In genomic region chr17:76727745-76728456, GRCh38 we compare ENCODE assay signal across 8 cellular contexts. TPM values are rescaled to one million over a fixed set of nuclear protein-coding genes. Genes with fewer than 3 reads are reported as not detected.
DNase-seq lines count a peak whose midpoint lies in the region; ATAC-seq and TF ChIP-seq lines count a peak whose summit lies in the region.

No MANE protein-coding gene starts in this region.

- DNase-seq in DMS79 treated with DMSO at 0.1 percent for 48 hours (lab: John Stamatoyannopoulos, UW) (peak; percentile 7), DMS79 (lab: John Stamatoyannopoulos, UW) (no peak), RPMI8226 (peak; percentile 35), osteoblast (ENCODE audit: insufficient read length, low spot score, missing footprints) (no peak), sciatic nerve (ENCODE audit: low spot score) (no peak)

- no peak overlapping the region for H2AFZ ChIP-seq in osteoblast (ENCODE audit: low read length)

- peak overlapping the region; percentile 97 for H3K4me2 ChIP-seq in osteoblast (ENCODE audit: insufficient read depth, low read length)

- intact Hi-C loops in sciatic nerve (cut with DNase I), result no loop called here

- H3K27me3 ChIP-seq in endocrine pancreas (ENCODE audit: control insufficient read depth, insufficient read depth, low read length) (no peaks in the 10 kb centered on the region), osteoblast (ENCODE audit: insufficient read depth, low read length) (no peaks in the 10 kb centered on the region)

- H3K9me3 ChIP-seq in endocrine pancreas (ENCODE audit: control insufficient read depth, low read length) (no peaks in the 10 kb centered on the region), osteoblast (ENCODE audit: low read depth, low read length) (no peaks in the 10 kb centered on the region)

- peak overlapping the region; percentile 73 for H3K4me3 ChIP-seq in endocrine pancreas (ENCODE audit: control insufficient read depth, insufficient read depth, low read length)
- peak overlapping the region; percentile 96 for H3K4me3 ChIP-seq in osteoblast (ENCODE audit: insufficient read depth, low read length)

- H3K9ac ChIP-seq in endocrine pancreas (ENCODE audit: control insufficient read depth, insufficient read depth, low read length), result peak overlapping the region; percentile 38

- TF ChIP-seq CTCF in osteoblast (IDR thresholded peaks at IDR 0.05; ENCODE audit: extremely low read depth, low read depth, low read length), result no peak

- H3K4me1 ChIP-seq in endocrine pancreas (ENCODE audit: control insufficient read depth, insufficient read depth, low read length), result peaks cover 4% of the 10 kb centered on the region
- peaks cover 31% of the 10 kb centered on the region for H3K4me1 ChIP-seq in osteoblast (ENCODE audit: insufficient read depth, low read length)

- peak overlapping the region; percentile 96 for H3K27ac ChIP-seq in osteoblast (ENCODE audit: low read depth, low read length)

- peaks cover 35% of the 10 kb centered on the region for H4K20me1 ChIP-seq in osteoblast (ENCODE audit: insufficient read depth, low read length)

- H3K36me3 ChIP-seq in endocrine pancreas (ENCODE audit: control insufficient read depth, insufficient read depth, low read length) (no peaks in the 10 kb centered on the region), osteoblast (ENCODE audit: insufficient read depth, low read length) (peaks cover 49% of the 10 kb centered on the region)

- peaks cover 89% of the 10 kb centered on the region for H3K79me2 ChIP-seq in osteoblast (ENCODE audit: insufficient read depth, low read length)

- ATAC-seq in HG03439 (IDR thresholded peaks at IDR 0.05; ENCODE audit: unreplicated experiment) (no peak), GM21717 (IDR thresholded peaks at IDR 0.05; ENCODE audit: unreplicated experiment) (no peak), sciatic nerve (no peak)

RNA-seq across cellular contexts. Expression of gene METTL23, which starts 1.3 kb away (rescaled TPM):
- 25.7 and 28.6 TPM in 2 replicates for total RNA-seq in osteoblast
- total RNA-seq in sciatic nerve, result 29.1 TPM

RNA-seq across cellular contexts. Expression of gene JMJD6, which starts 1.5 kb away (rescaled TPM):
- total RNA-seq in osteoblast, result 18.8 and 21.5 TPM in 2 replicates
- total RNA-seq in sciatic nerve, result 37.2 TPM

RNA-seq across cellular contexts. Expression of gene SRSF2, which starts 9.2 kb away (rescaled TPM):
- 88.7 and 102 TPM in 2 replicates for total RNA-seq in osteoblast
- total RNA-seq in sciatic nerve, result 154 TPM

RNA-seq across cellular contexts. Expression of gene MFSD11, which starts 10.0 kb away (rescaled TPM):
- total RNA-seq in osteoblast (42.0 and 45.4 TPM in 2 replicates), sciatic nerve (30.3 TPM)

RNA-seq across cellular contexts. Expression of gene MXRA7, which starts 17.1 kb away (rescaled TPM):
- 352 and 388 TPM in 2 replicates for total RNA-seq in osteoblast
- 185 TPM for total RNA-seq in sciatic nerve

Comparison
In these comparisons a context has a peak if more than half of its experiments do, and no peak if none do; other contexts are left out.
1. DNase-seq: peak in DMS79 treated with DMSO at 0.1 percent for 48 hours (single experiment) and RPMI8226 (single experiment); none in DMS79 (single experiment), osteoblast (single experiment) and sciatic nerve (single experiment).